Comparison of ENCODE assay signal across 20 cellular contexts in genomic region chr4:190119474-190119873, GRCh38. TPM values are rescaled to one million over a fixed set of nuclear protein-coding genes. Genes with fewer than 3 reads are reported as not detected.
"Had no signal": no experiment of that assay in that cellular context is flagged by ENCODE, and none has a peak within 500 bp of the region (broad histone marks: within the 10 kb centered on the region; RNA-seq: fewer than 3 reads in every experiment).

No MANE protein-coding gene starts in this region.

RNA-seq across cellular contexts. Expression of gene DUX4, which starts 54.1 kb away (rescaled TPM):
- total RNA-seq: cardiac septum; dermis blood vessel endothelial cell; endothelial cell of umbilical vein; epithelial cell of proximal tubule; esophagus squamous epithelium; fibroblast of villous mesenchyme; frontal cortex; hepatocyte; kidney; liver; lung microvascular endothelial cell; mesothelial cell of epicardium; mucosa of gallbladder; naive thymus-derived CD4-positive, alpha-beta T cell; ovary; progenitor cell of endocrine pancreas; transverse colon; urinary bladder had no signal
- polyA plus RNA-seq: endothelial cell of umbilical vein; hepatocyte; liver; naive thymus-derived CD4-positive, alpha-beta T cell; ovary; small intestine; urinary bladder had no signal

RNA-seq across cellular contexts. Expression of gene DBET, which starts 55.2 kb away (rescaled TPM):
- total RNA-seq: dermis blood vessel endothelial cell; endothelial cell of umbilical vein; epithelial cell of proximal tubule; esophagus squamous epithelium; fibroblast of villous mesenchyme; frontal cortex; hepatocyte; kidney; liver; lung microvascular endothelial cell; mesothelial cell of epicardium; mucosa of gallbladder; naive thymus-derived CD4-positive, alpha-beta T cell; progenitor cell of endocrine pancreas; transverse colon; urinary bladder had no signal
- polyA plus RNA-seq: endothelial cell of umbilical vein; hepatocyte; liver; naive thymus-derived CD4-positive, alpha-beta T cell; ovary; small intestine; thymus; urinary bladder had no signal
